19 cellular contexts compared by ENCODE assay signal in genomic region chr15:34043813-34044212, GRCh38.
"Had no signal": no experiment of that assay in that cellular context is flagged by ENCODE, and none has a peak within 500 bp of the region (broad histone marks: within the 10 kb centered on the region; RNA-seq: fewer than 3 reads in every experiment).

No MANE protein-coding gene starts in this region.

- H3K4me2 ChIP-seq: hepatocyte had no signal

- H3K27ac ChIP-seq: gastroesophageal sphincter, hepatocyte, neutrophil, ovary, right lobe of liver, stomach, thyroid gland, upper lobe of right lung had no signal

- H3K79me2 ChIP-seq: hepatocyte had no signal

- H3K9me3 ChIP-seq: gastroesophageal sphincter, neutrophil, ovary, right lobe of liver, stomach, thyroid gland, upper lobe of right lung had no signal

- H3K4me3 ChIP-seq: gastroesophageal sphincter, hepatocyte, ovary, right lobe of liver, stomach, thyroid gland, upper lobe of right lung had no signal

- DNase-seq: activated CD4-positive, alpha-beta T cell treated with anti-CD3 and anti-CD28 coated beads, Interleukin-2, amount 10 ng/mL, durations not matched to agents 7 days and 5 days; activated CD4-positive, CD25-positive, alpha-beta regulatory T cell treated with anti-CD3 and anti-CD28 coated beads, Interleukin-2, amount 50 U/mL, for 72 hours; activated CD8-positive, alpha-beta T cell treated with anti-CD3 and anti-CD28 coated beads for 36 hours; activated T-cell treated with anti-CD3 and anti-CD28 coated beads, Interleukin-2, amount 50 U/mL, for 4 hours; central memory CD4-positive, alpha-beta T cell; left cardiac atrium; left ventricle myocardium superior; mammary epithelial cell; ovary; right lobe of liver; stimulated activated CD4-positive, alpha-beta T cell treated with anti-CD3 and anti-CD28 coated beads, Interleukin-12 subunit alpha, Interleukin-12 subunit beta, amount 100 ng/mL, for 4 hours; stimulated activated CD4-positive, alpha-beta T cell treated with anti-CD3 and anti-CD28 coated beads, Interleukin-4, amount 100 ng/mL, for 24 hours; stomach; T-helper 9 cell; thyroid gland; upper lobe of right lung had no signal

- H2AFZ ChIP-seq: hepatocyte had no signal

- H3K27me3 ChIP-seq: gastroesophageal sphincter, hepatocyte, ovary, right lobe of liver, stomach, thyroid gland, upper lobe of right lung had no signal

- H3K36me3 ChIP-seq: gastroesophageal sphincter, neutrophil, ovary, right lobe of liver, stomach, thyroid gland, upper lobe of right lung had no signal
